ENCODE assay signal across 13 cellular contexts in genomic region chr9:3936520-3937235, GRCh38.
DNase-seq lines count a peak whose midpoint lies in the region; ATAC-seq and TF ChIP-seq lines count a peak whose summit lies in the region.
"Had no signal": no experiment of that assay in that cellular context is flagged by ENCODE, and none has a peak within 500 bp of the region (broad histone marks: within the 10 kb centered on the region; RNA-seq: fewer than 3 reads in every experiment).

No MANE protein-coding gene starts in this region.

- H3K27ac Mint-ChIP-seq in stimulated activated effector memory CD8-positive, alpha-beta T cell treated with anti-CD3 and anti-CD28 coated beads, Interleukin-12 subunit alpha, Interleukin-12 subunit beta, amount 100 ng/mL, for 72 hours, result no peak overlapping the region
- H3K27ac Mint-ChIP-seq in activated CD8-positive, alpha-beta memory T cell treated with anti-CD3 and anti-CD28 coated beads, Interleukin-2, amount 10 ng/mL, durations not matched to agents 7 days and 5 days, result no peak overlapping the region

- peak; percentile 98 for ATAC-seq in left ventricle myocardium superior
- ATAC-seq in stimulated activated effector memory CD8-positive, alpha-beta T cell treated with anti-CD3 and anti-CD28 coated beads, Interleukin-12 subunit alpha, Interleukin-12 subunit beta, amount 100 ng/mL, for 72 hours, result no peak
- no peak for ATAC-seq in activated CD8-positive, alpha-beta memory T cell treated with anti-CD3 and anti-CD28 coated beads, Interleukin-2, amount 10 ng/mL, durations not matched to agents 7 days and 5 days
- ATAC-seq: A549 had no signal

- H3K27ac ChIP-seq in tibial artery, result peak overlapping the region in 1 of 2 donors; percentile 52
- H3K27ac ChIP-seq: A549, epithelial cell of prostate, neutrophil, VCaP had no signal

- peak; percentile 25 for DNase-seq in NCI-H345 (lab: John Stamatoyannopoulos, UW)
- no peak for DNase-seq in NCI-H345 treated with DMSO at 0.1 percent for 48 hours (lab: John Stamatoyannopoulos, UW; ENCODE audit: unreplicated experiment)
- DNase-seq in NCI-H774 (lab: John Stamatoyannopoulos, UW), result peak; percentile 84
- peak; percentile 73 for DNase-seq in left ventricle myocardium superior
- DNase-seq in tibial artery, result peak; percentile 26 to 79
- no peak for DNase-seq in cortex of kidney (lab: John Stamatoyannopoulos, UW)
- no peak for DNase-seq in stimulated activated effector memory CD8-positive, alpha-beta T cell treated with anti-CD3 and anti-CD28 coated beads, Interleukin-12 subunit alpha, Interleukin-12 subunit beta, amount 100 ng/mL, for 72 hours (ENCODE audit: low spot score in 2 of 2)
- no peak for DNase-seq in activated CD8-positive, alpha-beta memory T cell treated with anti-CD3 and anti-CD28 coated beads, Interleukin-2, amount 10 ng/mL, durations not matched to agents 7 days and 5 days
- DNase-seq: activated gamma-delta T cell treated with Interleukin-2 at 50 U/mL for 16 hours had no signal

- intact Hi-C loops in left ventricle myocardium superior (cut with micrococcal nuclease) (no loop called here), tibial artery (cut with DNase I; ENCODE audit: low total_unique reads) (no loop called here)

- no peaks in the 10 kb centered on the region for H3K36me3 ChIP-seq in tibial artery
- H3K36me3 ChIP-seq: neutrophil had no signal

- no peaks in the 10 kb centered on the region for H3K36me3 Mint-ChIP-seq in stimulated activated effector memory CD8-positive, alpha-beta T cell treated with anti-CD3 and anti-CD28 coated beads, Interleukin-12 subunit alpha, Interleukin-12 subunit beta, amount 100 ng/mL, for 72 hours
- H3K36me3 Mint-ChIP-seq in activated CD8-positive, alpha-beta memory T cell treated with anti-CD3 and anti-CD28 coated beads, Interleukin-2, amount 10 ng/mL, durations not matched to agents 7 days and 5 days, result no peaks in the 10 kb centered on the region

- H3K27me3 ChIP-seq in tibial artery, result no peaks in the 10 kb centered on the region
- H3K27me3 ChIP-seq: neutrophil had no signal

- peaks cover 6% of the 10 kb centered on the region for H3K4me1 Mint-ChIP-seq in stimulated activated effector memory CD8-positive, alpha-beta T cell treated with anti-CD3 and anti-CD28 coated beads, Interleukin-12 subunit alpha, Interleukin-12 subunit beta, amount 100 ng/mL, for 72 hours
- H3K4me1 Mint-ChIP-seq in activated CD8-positive, alpha-beta memory T cell treated with anti-CD3 and anti-CD28 coated beads, Interleukin-2, amount 10 ng/mL, durations not matched to agents 7 days and 5 days, result peaks cover 2% of the 10 kb centered on the region

- no peak for TF ChIP-seq CTCF in tibial artery (IDR thresholded peaks at IDR 0.05)

- H3K4me3 Mint-ChIP-seq in stimulated activated effector memory CD8-positive, alpha-beta T cell treated with anti-CD3 and anti-CD28 coated beads, Interleukin-12 subunit alpha, Interleukin-12 subunit beta, amount 100 ng/mL, for 72 hours, result no peak overlapping the region
- no peak overlapping the region for H3K4me3 Mint-ChIP-seq in activated CD8-positive, alpha-beta memory T cell treated with anti-CD3 and anti-CD28 coated beads, Interleukin-2, amount 10 ng/mL, durations not matched to agents 7 days and 5 days

- peaks cover 9% of the 10 kb centered on the region for H3K27me3 Mint-ChIP-seq in activated CD8-positive, alpha-beta memory T cell treated with anti-CD3 and anti-CD28 coated beads, Interleukin-2, amount 10 ng/mL, durations not matched to agents 7 days and 5 days

- peak overlapping the region in 1 of 2 donors; percentile 25 for H3K4me3 ChIP-seq in tibial artery
- H3K4me3 ChIP-seq: A549 had no signal

- H3K9me3 Mint-ChIP-seq in stimulated activated effector memory CD8-positive, alpha-beta T cell treated with anti-CD3 and anti-CD28 coated beads, Interleukin-12 subunit alpha, Interleukin-12 subunit beta, amount 100 ng/mL, for 72 hours, result no peaks in the 10 kb centered on the region
- no peaks in the 10 kb centered on the region for H3K9me3 Mint-ChIP-seq in activated CD8-positive, alpha-beta memory T cell treated with anti-CD3 and anti-CD28 coated beads, Interleukin-2, amount 10 ng/mL, durations not matched to agents 7 days and 5 days (ENCODE audit: low read depth)

- H3K9me3 ChIP-seq in tibial artery, result no peaks in the 10 kb centered on the region
- H3K9me3 ChIP-seq: A549, neutrophil had no signal

- CTCF ChIA-PET in activated CD8-positive, alpha-beta memory T cell treated with anti-CD3 and anti-CD28 coated beads, Interleukin-2, amount 10 ng/mL, durations not matched to agents 7 days and 5 days (lab: Charles Lee), result no interaction called here

- peaks cover 0 to 6% (median 0%) of the 10 kb centered on the region in 4 donors for H3K4me1 ChIP-seq in tibial artery
- H3K4me1 ChIP-seq: A549 had no signal

Comparison
In these comparisons a context has a peak if more than half of its experiments do, and no peak if none do; other contexts are left out.
1. DNase-seq: peak in NCI-H345 (single experiment), NCI-H774 (single experiment), left ventricle myocardium superior (single experiment) and tibial artery (2 of 2); none in NCI-H345 treated with DMSO at 0.1 percent for 48 hours (single experiment), cortex of kidney (single experiment), stimulated activated effector memory CD8-positive, alpha-beta T cell treated with anti-CD3 and anti-CD28 coated beads, Interleukin-12 subunit alpha, Interleukin-12 subunit beta, amount 100 ng/mL, for 72 hours (0 of 2) and activated CD8-positive, alpha-beta memory T cell treated with anti-CD3 and anti-CD28 coated beads, Interleukin-2, amount 10 ng/mL, durations not matched to agents 7 days and 5 days (single experiment).